ENCODE assay signal across 27 cellular contexts in the genomic region with DNA sequence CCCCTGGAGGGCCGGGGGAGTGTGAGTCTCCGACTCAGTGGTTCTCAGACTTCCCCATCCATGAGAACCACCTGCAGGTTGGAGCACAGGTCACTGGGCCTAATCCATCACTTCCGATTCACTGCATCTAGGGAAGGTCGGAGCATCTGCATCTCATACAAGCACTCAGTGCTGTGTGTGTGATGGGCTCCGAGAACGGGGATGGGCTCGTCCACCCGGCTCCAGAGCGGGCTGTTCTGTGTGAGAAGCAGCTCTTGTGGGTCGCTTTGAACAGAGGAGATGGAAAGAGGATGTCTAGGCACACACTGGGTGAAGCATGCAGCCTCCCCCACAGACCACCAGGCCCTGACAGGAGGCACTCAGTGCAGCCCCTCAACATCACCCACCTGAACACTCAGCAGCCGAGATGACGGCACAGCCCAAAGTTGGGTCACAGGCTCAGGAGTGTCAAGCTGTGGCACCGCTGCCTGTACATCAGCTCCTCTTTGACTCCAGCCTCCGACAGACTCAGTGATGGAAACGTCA.
"Had no signal": no experiment of that assay in that cellular context is flagged by ENCODE, and none has a peak within 500 bp of the region (broad histone marks: within the 10 kb centered on the region; RNA-seq: fewer than 3 reads in every experiment).

No MANE protein-coding gene starts in this region.

- ATAC-seq: activated CD4-positive, alpha-beta T cell treated with anti-CD3 and anti-CD28 coated beads for 36 hours; activated CD8-positive, alpha-beta memory T cell treated with anti-CD3 and anti-CD28 coated beads, Interleukin-2, amount 10 ng/mL, durations not matched to agents 7 days and 5 days; activated CD8-positive, alpha-beta T cell treated with anti-CD3 and anti-CD28 coated beads, Interleukin-2, amount 10 ng/mL, durations not matched to agents 7 days and 5 days; gastroesophageal sphincter had no signal

- H3K4me1 ChIP-seq: colonic mucosa, esophagus squamous epithelium, gastroesophageal sphincter had no signal

- FAIRE-seq: astrocyte, endometrium, endothelial cell of umbilical vein had no signal

- H3K36me3 ChIP-seq: brain microvascular endothelial cell, colonic mucosa, esophagus squamous epithelium, gastroesophageal sphincter had no signal

- DNase-seq: activated CD4-positive, alpha-beta memory T cell treated with anti-CD3 and anti-CD28 coated beads for 36 hours; activated CD4-positive, alpha-beta T cell treated with anti-CD3 and anti-CD28 coated beads for 36 hours; activated CD4-positive, alpha-beta T cell treated with anti-CD3 and anti-CD28 coated beads, Interleukin-2, amount 10 ng/mL, durations not matched to agents 24 days and 14 days; activated CD4-positive, CD25-positive, alpha-beta regulatory T cell; activated CD4-positive, CD25-positive, alpha-beta regulatory T cell treated with anti-CD3 and anti-CD28 coated beads, Interleukin-2, amount 50 U/mL, for 72 hours; activated CD8-positive, alpha-beta memory T cell treated with anti-CD3 and anti-CD28 coated beads, Interleukin-2, amount 10 ng/mL, durations not matched to agents 7 days and 5 days; activated CD8-positive, alpha-beta memory T cell treated with anti-CD3 and anti-CD28 coated beads, Interleukin-2, amount 50 U/mL, for 4 hours; activated CD8-positive, alpha-beta T cell treated with anti-CD3 and anti-CD28 coated beads, Interleukin-2, amount 10 ng/mL, durations not matched to agents 7 days and 5 days; activated gamma-delta T cell treated with Interleukin-2 at 50 U/mL for 16 hours; activated naive CD4-positive, alpha-beta T cell treated with anti-CD3 and anti-CD28 coated beads, Interleukin-2, amount 50 U/mL, for 16 hours; activated naive CD4-positive, alpha-beta T cell treated with Interleukin-2 at 50 U/mL for 16 hours; activated T-cell treated with anti-CD3 and anti-CD28 coated beads, Interleukin-2, amount 50 U/mL, for 1 hour; activated T-cell treated with anti-CD3 and anti-CD28 coated beads, Interleukin-2, amount 50 U/mL, for 48 hours; amniotic stem cell; anterior cingulate cortex; brain microvascular endothelial cell; caudate nucleus; colonic mucosa; effector CD8-positive, alpha-beta T cell; esophagus squamous epithelium; foreskin melanocyte; T-helper 2 cell had no signal

- H3K27ac ChIP-seq: brain microvascular endothelial cell, colonic mucosa, epithelial cell of prostate, esophagus squamous epithelium, gastroesophageal sphincter had no signal

- H3K27me3 ChIP-seq: brain microvascular endothelial cell, colonic mucosa had no signal

- H3K9me3 ChIP-seq: colonic mucosa, esophagus squamous epithelium had no signal

- H3K4me3 ChIP-seq: colonic mucosa, esophagus squamous epithelium, gastroesophageal sphincter had no signal
